Comparison of ENCODE assay signal across 8 cellular contexts in the genomic region with DNA sequence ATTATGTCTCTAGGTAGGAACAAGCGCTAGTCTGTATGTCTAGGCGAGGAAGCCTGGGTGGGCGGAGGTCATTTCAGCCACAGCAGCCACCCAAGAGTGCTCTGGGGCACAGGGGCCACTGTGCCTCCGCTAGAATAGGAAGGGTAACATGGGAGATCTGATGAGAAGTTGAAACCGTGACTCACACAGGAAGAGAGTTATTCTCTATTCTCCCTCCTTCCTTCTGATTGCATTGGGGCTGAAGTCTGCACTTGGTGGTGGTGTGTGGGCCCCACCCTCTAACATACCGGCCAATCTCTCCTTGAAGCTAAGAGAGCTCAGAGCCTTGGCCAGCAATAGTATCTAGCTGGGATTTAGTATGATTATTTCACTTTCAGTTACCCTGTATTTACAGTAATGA. TPM values are rescaled to one million over a fixed set of nuclear protein-coding genes. Genes with fewer than 3 reads are reported as not detected.
DNase-seq lines count a peak whose midpoint lies in the region; ATAC-seq, FAIRE-seq and TF ChIP-seq lines count a peak whose summit lies in the region.

No MANE protein-coding gene starts in this region.

- H3K27me3 ChIP-seq in breast epithelium (no peaks in the 10 kb centered on the region), small intestine (ENCODE audit: control insufficient read depth in 2 of 2, insufficient read depth in 2 of 2, low read length in 2 of 2) (no peaks in the 10 kb centered on the region), HAP-1 (ENCODE audit: low read depth) (no peaks in the 10 kb centered on the region)

- H3K27ac Mint-ChIP-seq in MCF 10A (ENCODE audit: low read depth, unreplicated experiment) = no peak overlapping the region
- peak overlapping the region; percentile 56 to 63 for H3K27ac Mint-ChIP-seq in T-cell

- no peaks in the 10 kb centered on the region for H3K9me3 ChIP-seq in breast epithelium
- H3K9me3 ChIP-seq in small intestine (ENCODE audit: control insufficient read depth, low read depth) = no peaks in the 10 kb centered on the region
- no peaks in the 10 kb centered on the region for H3K9me3 ChIP-seq in HAP-1

- no peaks in the 10 kb centered on the region for H3K27me3 Mint-ChIP-seq in MCF 10A (ENCODE audit: insufficient read depth, unreplicated experiment)
- H3K27me3 Mint-ChIP-seq in T-cell = no peaks in the 10 kb centered on the region

- H3K36me3 ChIP-seq in breast epithelium (no peaks in the 10 kb centered on the region), small intestine (ENCODE audit: control insufficient read depth in 2 of 2, insufficient read depth in 2 of 2, low read length in 2 of 2) (no peaks in the 10 kb centered on the region), HAP-1 (replicated peaks) (no peaks in the 10 kb centered on the region; the same call in 1 of the 2 replicates)

- no peak overlapping the region for H3K4me3 ChIP-seq in breast epithelium
- no peak overlapping the region for H3K4me3 ChIP-seq in small intestine (ENCODE audit: low read depth in 1 of 2, low read length in 2 of 2)
- no peak overlapping the region for H3K4me3 ChIP-seq in HAP-1

- BruUV-seq in MCF 10A (replicated peaks; lab: Mats Ljungman, UMichigan) = no TSS peak

- no peaks in the 10 kb centered on the region for H3K9me3 Mint-ChIP-seq in MCF 10A (ENCODE audit: unreplicated experiment)
- H3K9me3 Mint-ChIP-seq in T-cell = no peaks in the 10 kb centered on the region

- H3K36me3 Mint-ChIP-seq in MCF 10A (ENCODE audit: insufficient read depth, unreplicated experiment) (peaks cover 24% of the 10 kb centered on the region), T-cell (peaks cover 51% of the 10 kb centered on the region)

- peak; percentile 7 for DNase-seq in MCF 10A (ENCODE audit: unreplicated experiment)
- DNase-seq in breast epithelium (ENCODE audit: low spot score in 2 of 2) = no peak
- no peak for DNase-seq in T-cell
- DNase-seq in small intestine = peak; percentile 92
- DNase-seq in NCI-H2196 (lab: John Stamatoyannopoulos, UW; ENCODE audit: unreplicated experiment) = no peak
- no peak for DNase-seq in HAP-1 (ENCODE audit: low spot score in 2 of 2)
- no peak for DNase-seq in glomerular visceral epithelial cell (ENCODE audit: extremely low spot score)

- H3K4me1 ChIP-seq in breast epithelium (peaks cover 0 to 4% of the 10 kb centered on the region in 2 donors), small intestine (ENCODE audit: control insufficient read depth in 2 of 2, insufficient read depth in 1 of 2, low read depth in 1 of 2, low read length in 1 of 2) (peaks cover 0 to 3% of the 10 kb centered on the region in 2 donors), HAP-1 (peaks cover 9% of the 10 kb centered on the region)

- peaks cover 10% of the 10 kb centered on the region for H3K4me1 Mint-ChIP-seq in MCF 10A (ENCODE audit: insufficient read depth, unreplicated experiment)
- peaks cover 6 to 35% (median 14%) of the 10 kb centered on the region in 3 donors for H3K4me1 Mint-ChIP-seq in T-cell

- TF ChIP-seq CTCF in MCF 10A (IDR thresholded peaks at IDR 0.05; ENCODE audit: unreplicated experiment) (no peak), breast epithelium (IDR thresholded peaks at IDR 0.05) (no peak)

- H3K27ac ChIP-seq in breast epithelium (no peak overlapping the region), small intestine (ENCODE audit: low read depth in 1 of 2, low read length in 1 of 2) (peak overlapping the region; percentile 68 to 71)

- 28 to 50% (median 32%) methylated on average over 6 of the region's 6 CpGs for WGBS in small intestine, 3 donors

- intact Hi-C loops in MCF 10A (cut with micrococcal nuclease) (no loop called here), breast epithelium (cut with DNase I; ENCODE audit: low total_unique reads) (no loop called here)

- TF ChIP-seq POLR2A in breast epithelium (IDR thresholded peaks at IDR 0.05) = no peak

- POLR2A ChIA-PET in MCF 10A (lab: Yijun Ruan, JAX) (no interaction called here), T-cell (lab: Charles Lee) (no interaction called here)

- FAIRE-seq in small intestine (lab: Jason Lieb, UNC) = no peak

- in situ Hi-C loops in HAP-1 (cut with MboI; ENCODE audit: low sequenced_read_pairs) = no loop called here

- H3K4me3 Mint-ChIP-seq in MCF 10A (ENCODE audit: unreplicated experiment) = no peak overlapping the region
- no peak overlapping the region for H3K4me3 Mint-ChIP-seq in T-cell

- CTCF ChIA-PET in MCF 10A (lab: Yijun Ruan, JAX) = interaction anchor here (0.7 kb wide), 1 partner anchor 101 kb away, joined by 3 read pairs; no protein-coding TSS in a partner anchor
- CTCF ChIA-PET in T-cell (lab: Charles Lee) = interaction anchor here (0.6 to 0.9 kb wide), 3 partner anchors 20 to 612 kb away, joined by 3 to 4 read pairs (median 4); a partner anchor contains a TSS

- peak; percentile 72 for ATAC-seq in HG02973 (IDR thresholded peaks at IDR 0.05; ENCODE audit: unreplicated experiment)
- peak; percentile 50 to 95 (median 80) for ATAC-seq in T-cell (replicated peaks in 1 of 4)

RNA-seq across cellular contexts. Expression of a gene that starts 20.3 kb away (rescaled TPM):
- total RNA-seq in MCF 10A (2022) (6.9 and 8.1 TPM in 2 replicates), breast epithelium (1 to 10 TPM; 1.8 to 4.8 (median 2.3) TPM), T-cell (1 to 10 TPM; 4.4 to 7.9 (median 6.4) TPM)
- 1 to 10 TPM; 4.1 to 5.4 (median 4.3) TPM for polyA plus RNA-seq in small intestine

Comparison
In these comparisons a context has a peak if more than half of its experiments do, and no peak if none do; other contexts are left out.
1. DNase-seq: peak in MCF 10A (single experiment) and small intestine (single experiment); none in breast epithelium (0 of 2), T-cell (0 of 34), NCI-H2196 (single experiment), HAP-1 (0 of 2) and glomerular visceral epithelial cell (single experiment).
2. H3K27ac ChIP-seq: peak in small intestine (2 of 2); none in breast epithelium (0 of 2).